33 cellular contexts compared by ENCODE assay signal in the genomic region with DNA sequence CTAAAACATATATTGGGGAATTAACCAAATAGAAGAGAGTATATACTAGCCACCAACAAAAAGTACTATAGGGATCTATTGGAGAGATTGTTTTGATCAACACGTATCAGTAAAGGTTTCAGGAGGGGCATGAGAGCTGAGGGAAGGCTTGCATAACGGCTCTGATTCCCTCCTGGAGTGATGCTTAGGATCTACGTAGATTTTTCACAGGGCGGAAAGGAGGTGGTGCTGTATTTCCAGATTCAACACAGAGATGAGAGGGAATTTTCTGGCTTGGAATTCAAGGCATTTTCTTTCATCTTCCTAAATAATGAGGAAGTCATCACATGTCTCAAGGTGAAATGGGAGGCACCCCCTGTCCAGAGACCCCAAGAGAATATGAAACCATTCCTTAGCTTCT.
"Had no signal": no experiment of that assay in that cellular context is flagged by ENCODE, and none has a peak within 500 bp of the region (broad histone marks: within the 10 kb centered on the region; RNA-seq: fewer than 3 reads in every experiment).

No MANE protein-coding gene starts in this region.

- H3K27ac Mint-ChIP-seq: activated B cell treated with CpG ODN at 0.5 μM for 24 hours; activated CD4-positive, alpha-beta memory T cell treated with anti-CD3 and anti-CD28 coated beads for 36 hours; activated CD4-positive, alpha-beta T cell treated with anti-CD3 and anti-CD28 coated beads for 36 hours; activated CD4-positive, alpha-beta T cell treated with anti-CD3 and anti-CD28 coated beads, Interleukin-2, amount 10 ng/mL, durations not matched to agents 24 days and 14 days; activated CD8-positive, alpha-beta memory T cell treated with anti-CD3 and anti-CD28 coated beads, Interleukin-2, amount 10 ng/mL, durations not matched to agents 7 days and 5 days; activated CD8-positive, alpha-beta T cell treated with anti-CD3 and anti-CD28 coated beads, Interleukin-2, amount 10 ng/mL, durations not matched to agents 7 days and 5 days; activated naive CD4-positive, alpha-beta T cell treated with anti-CD3 and anti-CD28 coated beads, Interleukin-2, amount 10 ng/mL, durations not matched to agents 7 days and 5 days; activated naive CD4-positive, alpha-beta T cell treated with anti-CD3 and anti-CD28 coated beads, Interleukin-2, amount 50 U/mL, for 72 hours; activated naive CD8-positive, alpha-beta T cell treated with anti-CD3 and anti-CD28 coated beads, Interleukin-2, amount 10 ng/mL, durations not matched to agents 7 days and 5 days; activated T-helper 1 cell treated with anti-CD3 and anti-CD28 coated beads, Interleukin-12 subunit alpha, Interleukin-12 subunit beta, Interleukin-2, Interleukin-4 antibody, amounts not matched to agents 30 ng/mL and 10 ng/mL and 1 ng/mL, durations not matched to agents 14 hours and 24 hours and 36 hours; activated T-helper 2 cell treated with anti-CD3 and anti-CD28 coated beads, Interferon-gamma antibody, Interleukin-2, Interleukin-4, amounts not matched to agents 10 μg/mL and 5 μg/mL and 100 μg/mL, durations not matched to agents 14 hours and 24 hours and 36 hours; dendritic cell treated with granulocyte-macrophage colony-stimulating factor and Interleukin-4, amounts not matched to agents 40 ng/mL and 50 ng/mL, for 4 days; endodermal cell; T-cell; T-helper 17 cell; T-helper 2 cell treated with Interferon-gamma antibody and Interleukin-4, amounts not matched to agents 5 μg/mL and 100 μg/mL, for 36 hours had no signal

- H3K4me3 Mint-ChIP-seq: activated B cell treated with CpG ODN at 0.5 μM for 24 hours; activated CD4-positive, alpha-beta memory T cell treated with anti-CD3 and anti-CD28 coated beads for 36 hours; activated CD4-positive, alpha-beta T cell treated with anti-CD3 and anti-CD28 coated beads for 36 hours; activated CD4-positive, alpha-beta T cell treated with anti-CD3 and anti-CD28 coated beads, Interleukin-2, amount 10 ng/mL, durations not matched to agents 24 days and 14 days; activated CD8-positive, alpha-beta memory T cell treated with anti-CD3 and anti-CD28 coated beads, Interleukin-2, amount 10 ng/mL, durations not matched to agents 7 days and 5 days; activated CD8-positive, alpha-beta T cell treated with anti-CD3 and anti-CD28 coated beads, Interleukin-2, amount 10 ng/mL, durations not matched to agents 7 days and 5 days; activated naive CD4-positive, alpha-beta T cell treated with anti-CD3 and anti-CD28 coated beads, Interleukin-2, amount 10 ng/mL, durations not matched to agents 7 days and 5 days; activated naive CD8-positive, alpha-beta T cell treated with anti-CD3 and anti-CD28 coated beads, Interleukin-2, amount 10 ng/mL, durations not matched to agents 7 days and 5 days; activated T-helper 1 cell treated with anti-CD3 and anti-CD28 coated beads, Interleukin-12 subunit alpha, Interleukin-12 subunit beta, Interleukin-2, Interleukin-4 antibody, amounts not matched to agents 30 ng/mL and 10 ng/mL and 1 ng/mL, durations not matched to agents 14 hours and 24 hours and 36 hours; central memory CD8-positive, alpha-beta T cell; dendritic cell treated with granulocyte-macrophage colony-stimulating factor and Interleukin-4, amounts not matched to agents 40 ng/mL and 50 ng/mL, for 4 days; endodermal cell; T-cell; T-helper 17 cell; T-helper 2 cell treated with Interferon-gamma antibody and Interleukin-4, amounts not matched to agents 5 μg/mL and 100 μg/mL, for 36 hours had no signal

- H3K27me3 ChIP-seq: brain microvascular endothelial cell had no signal

- H3K36me3 Mint-ChIP-seq: activated CD4-positive, alpha-beta memory T cell treated with anti-CD3 and anti-CD28 coated beads for 36 hours; activated CD8-positive, alpha-beta memory T cell treated with anti-CD3 and anti-CD28 coated beads, Interleukin-2, amount 10 ng/mL, durations not matched to agents 7 days and 5 days; activated naive CD4-positive, alpha-beta T cell treated with anti-CD3 and anti-CD28 coated beads, Interleukin-2, amount 10 ng/mL, durations not matched to agents 7 days and 5 days; activated naive CD4-positive, alpha-beta T cell treated with anti-CD3 and anti-CD28 coated beads, Interleukin-2, amount 50 U/mL, for 72 hours; activated naive CD8-positive, alpha-beta T cell treated with anti-CD3 and anti-CD28 coated beads, Interleukin-2, amount 10 ng/mL, durations not matched to agents 7 days and 5 days; T-cell had no signal

- DNase-seq: activated B cell treated with CpG ODN at 0.5 μM for 24 hours; activated CD4-positive, alpha-beta memory T cell treated with anti-CD3 and anti-CD28 coated beads for 36 hours; activated CD4-positive, alpha-beta T cell treated with anti-CD3 and anti-CD28 coated beads for 36 hours; activated CD4-positive, alpha-beta T cell treated with anti-CD3 and anti-CD28 coated beads, Interleukin-2, amount 10 ng/mL, durations not matched to agents 24 days and 14 days; activated CD4-positive, CD25-positive, alpha-beta regulatory T cell treated with anti-CD3 and anti-CD28 coated beads, Interleukin-2, amount 50 U/mL, for 72 hours; activated CD8-positive, alpha-beta memory T cell treated with anti-CD3 and anti-CD28 coated beads, Interleukin-2, amount 10 ng/mL, durations not matched to agents 7 days and 5 days; activated CD8-positive, alpha-beta memory T cell treated with anti-CD3 and anti-CD28 coated beads, Interleukin-2, amount 50 U/mL, for 4 hours; activated CD8-positive, alpha-beta T cell treated with anti-CD3 and anti-CD28 coated beads, Interleukin-2, amount 10 ng/mL, durations not matched to agents 7 days and 5 days; activated effector memory CD4-positive, alpha-beta T cell treated with anti-CD3 and anti-CD28 coated beads, Interleukin-2, amount 50 U/mL, for 16 hours; activated naive CD4-positive, alpha-beta T cell treated with anti-CD3 and anti-CD28 coated beads, Interleukin-2, amount 10 ng/mL, durations not matched to agents 7 days and 5 days; activated naive CD8-positive, alpha-beta T cell treated with anti-CD3 and anti-CD28 coated beads, Interleukin-2, amount 10 ng/mL, durations not matched to agents 7 days and 5 days; activated T-cell treated with anti-CD3 and anti-CD28 coated beads, Interleukin-2, amount 50 U/mL, for 1 hour; activated T-cell treated with anti-CD3 and anti-CD28 coated beads, Interleukin-2, amount 50 U/mL, for 48 hours; brain microvascular endothelial cell; dorsolateral prefrontal cortex; effector memory CD4-positive, alpha-beta T cell; endodermal cell; foreskin fibroblast; T-cell; T-helper 17 cell; T1000; WERI-Rb-1 had no signal

- FAIRE-seq: astrocyte, bronchial epithelial cell, frontal cortex had no signal

- H3K9me3 Mint-ChIP-seq: activated B cell treated with CpG ODN at 0.5 μM for 24 hours; activated CD4-positive, alpha-beta T cell treated with anti-CD3 and anti-CD28 coated beads, Interleukin-2, amount 10 ng/mL, durations not matched to agents 24 days and 14 days; activated naive CD4-positive, alpha-beta T cell treated with anti-CD3 and anti-CD28 coated beads, Interleukin-2, amount 10 ng/mL, durations not matched to agents 7 days and 5 days; activated naive CD4-positive, alpha-beta T cell treated with anti-CD3 and anti-CD28 coated beads, Interleukin-2, amount 50 U/mL, for 72 hours; activated naive CD8-positive, alpha-beta T cell treated with anti-CD3 and anti-CD28 coated beads, Interleukin-2, amount 10 ng/mL, durations not matched to agents 7 days and 5 days; activated T-helper 1 cell treated with anti-CD3 and anti-CD28 coated beads, Interleukin-12 subunit alpha, Interleukin-12 subunit beta, Interleukin-2, Interleukin-4 antibody, amounts not matched to agents 30 ng/mL and 10 ng/mL and 1 ng/mL, durations not matched to agents 14 hours and 24 hours and 36 hours; activated T-helper 2 cell treated with anti-CD3 and anti-CD28 coated beads, Interferon-gamma antibody, Interleukin-2, Interleukin-4, amounts not matched to agents 10 μg/mL and 5 μg/mL and 100 μg/mL, durations not matched to agents 14 hours and 24 hours and 36 hours; T-cell; T-helper 2 cell treated with Interferon-gamma antibody and Interleukin-4, amounts not matched to agents 5 μg/mL and 100 μg/mL, for 36 hours had no signal

- H3K36me3 ChIP-seq: brain microvascular endothelial cell, WERI-Rb-1 had no signal

- H3K4me1 Mint-ChIP-seq: activated CD4-positive, alpha-beta T cell treated with anti-CD3 and anti-CD28 coated beads for 36 hours; activated CD4-positive, alpha-beta T cell treated with anti-CD3 and anti-CD28 coated beads, Interleukin-2, amount 10 ng/mL, durations not matched to agents 24 days and 14 days; activated CD8-positive, alpha-beta memory T cell treated with anti-CD3 and anti-CD28 coated beads, Interleukin-2, amount 10 ng/mL, durations not matched to agents 7 days and 5 days; activated naive CD4-positive, alpha-beta T cell treated with anti-CD3 and anti-CD28 coated beads, Interleukin-2, amount 10 ng/mL, durations not matched to agents 7 days and 5 days; activated naive CD8-positive, alpha-beta T cell treated with anti-CD3 and anti-CD28 coated beads, Interleukin-2, amount 10 ng/mL, durations not matched to agents 7 days and 5 days; central memory CD8-positive, alpha-beta T cell; T-cell; T-helper 17 cell had no signal

- H3K27me3 Mint-ChIP-seq: activated B cell treated with CpG ODN at 0.5 μM for 24 hours; activated CD4-positive, alpha-beta memory T cell treated with anti-CD3 and anti-CD28 coated beads for 36 hours; activated CD4-positive, alpha-beta T cell treated with anti-CD3 and anti-CD28 coated beads, Interleukin-2, amount 10 ng/mL, durations not matched to agents 24 days and 14 days; activated CD8-positive, alpha-beta memory T cell treated with anti-CD3 and anti-CD28 coated beads, Interleukin-2, amount 10 ng/mL, durations not matched to agents 7 days and 5 days; activated naive CD4-positive, alpha-beta T cell treated with anti-CD3 and anti-CD28 coated beads, Interleukin-2, amount 10 ng/mL, durations not matched to agents 7 days and 5 days; activated naive CD8-positive, alpha-beta T cell treated with anti-CD3 and anti-CD28 coated beads, Interleukin-2, amount 10 ng/mL, durations not matched to agents 7 days and 5 days; central memory CD8-positive, alpha-beta T cell; dendritic cell treated with granulocyte-macrophage colony-stimulating factor and Interleukin-4, amounts not matched to agents 40 ng/mL and 50 ng/mL, for 4 days; T-helper 17 cell had no signal

- H3K4me3 ChIP-seq: coronary artery, dorsolateral prefrontal cortex had no signal

- H3K27ac ChIP-seq: brain microvascular endothelial cell, coronary artery, dorsolateral prefrontal cortex, WERI-Rb-1 had no signal

- ATAC-seq: activated CD4-positive, alpha-beta T cell treated with anti-CD3 and anti-CD28 coated beads for 36 hours; activated CD8-positive, alpha-beta memory T cell treated with anti-CD3 and anti-CD28 coated beads, Interleukin-2, amount 10 ng/mL, durations not matched to agents 7 days and 5 days; activated CD8-positive, alpha-beta T cell treated with anti-CD3 and anti-CD28 coated beads, Interleukin-2, amount 10 ng/mL, durations not matched to agents 7 days and 5 days; activated naive CD4-positive, alpha-beta T cell treated with anti-CD3 and anti-CD28 coated beads, Interleukin-2, amount 50 U/mL, for 72 hours; esophagus mucosa; T-cell; T-helper 17 cell had no signal
